ENCODE assay signal across 1 cellular context in genomic region chr7:157386979-157387800, GRCh38.
TF ChIP-seq lines count a peak whose summit lies in the region.

No MANE protein-coding gene starts in this region.

TF ChIP-seq in HepG2, 621 proteins besides CTCF, POLR2A, EP300 and RAD21 (continued from another document and continues in another):
- TF ChIP-seq PRDM15 (CRISPR knock-in tag; IDR thresholded peaks at IDR 0.05) (no peak), ZNF367 (CRISPR knock-in tag; IDR thresholded peaks at IDR 0.05; ENCODE audit: borderline replicate concordance) (no peak), GABPB1 (CRISPR knock-in tag; IDR thresholded peaks at IDR 0.05) (peak; percentile 59; the same call in 1 of the 2 replicates), PRPF4 (IDR thresholded peaks at IDR 0.05; ENCODE audit: low read depth, low read length, poor library complexity, severe bottlenecking) (peak; percentile 87), ARNTL (CRISPR knock-in tag; IDR thresholded peaks at IDR 0.05) (peak; percentile 64), SOX6 (IDR thresholded peaks at IDR 0.05) (no peak), SOX6 (CRISPR knock-in tag; IDR thresholded peaks at IDR 0.05) (peak; percentile 31; the same call in 1 of the 2 replicates), ETV5 (CRISPR knock-in tag; IDR thresholded peaks at IDR 0.05; ENCODE audit: borderline replicate concordance) (peak; percentile 60; the same call in 1 of the 2 replicates), ZNF772 (CRISPR knock-in tag; IDR thresholded peaks at IDR 0.05) (no peak), RFX5 (IDR thresholded peaks at IDR 0.05; ENCODE audit: low read depth, low read length) (no peak), ZMAT5 (CRISPR knock-in tag; IDR thresholded peaks at IDR 0.05; ENCODE audit: borderline replicate concordance, low read depth) (no peak), PBX3 (CRISPR knock-in tag; IDR thresholded peaks at IDR 0.05; ENCODE audit: borderline replicate concordance) (no peak), STAT5B (CRISPR knock-in tag; IDR thresholded peaks at IDR 0.05) (no peak), SKIL (CRISPR knock-in tag; IDR thresholded peaks at IDR 0.05; ENCODE audit: borderline replicate concordance) (no peak), CREB3 (CRISPR knock-in tag; IDR thresholded peaks at IDR 0.05) (0 out of 2 replicates have a peak, but pooled peaks have one; percentile 44), NR1H2 (CRISPR knock-in tag; IDR thresholded peaks at IDR 0.05; ENCODE audit: borderline replicate concordance, low read depth) (no peak), ZNF331 (CRISPR knock-in tag; IDR thresholded peaks at IDR 0.05) (0 out of 2 replicates have a peak, but pooled peaks have one; percentile 26), ZNF550 (CRISPR knock-in tag; IDR thresholded peaks at IDR 0.05; ENCODE audit: borderline replicate concordance) (no peak), FOXP1 (IDR thresholded peaks at IDR 0.05) (no peak), FOXP1 (CRISPR knock-in tag; IDR thresholded peaks at IDR 0.05) (peak; percentile 38; the same call in 1 of the 2 replicates), KLF13 (CRISPR knock-in tag; IDR thresholded peaks at IDR 0.05) (no peak), PRMT3 (CRISPR knock-in tag; IDR thresholded peaks at IDR 0.05; ENCODE audit: borderline replicate concordance, low read depth) (no peak), ZBTB3 (CRISPR knock-in tag; IDR thresholded peaks at IDR 0.05; ENCODE audit: borderline replicate concordance, low read depth) (no peak), ZNF614 (CRISPR knock-in tag; IDR thresholded peaks at IDR 0.05; ENCODE audit: borderline replicate concordance) (peak; percentile 43; the same call in 1 of the 2 replicates), ZNF629 (CRISPR knock-in tag; conservative IDR thresholded peaks at IDR 0.05) (no peak), TSC22D2 (CRISPR knock-in tag; IDR thresholded peaks at IDR 0.05; ENCODE audit: borderline replicate concordance) (no peak), MNT (IDR thresholded peaks at IDR 0.05) (peak; percentile 72), ZMAT3 (CRISPR knock-in tag; conservative IDR thresholded peaks at IDR 0.05) (0 out of 2 replicates have a peak, but pooled peaks have one; percentile 32), ZNF512 (CRISPR knock-in tag; IDR thresholded peaks at IDR 0.05) (no peak), PCBP2 (optimal IDR thresholded peaks at IDR 0.05; ENCODE audit: low read depth, low read length, poor library complexity, severe bottlenecking) (no peak), ZFYVE20 (CRISPR knock-in tag; IDR thresholded peaks at IDR 0.05; ENCODE audit: borderline replicate concordance, low read depth) (no peak), SMAD9 (CRISPR knock-in tag; IDR thresholded peaks at IDR 0.05) (no peak), NFYC (CRISPR knock-in tag; IDR thresholded peaks at IDR 0.05) (no peak), MAX (IDR thresholded peaks at IDR 0.05) (peak; percentile 93), HOXA9 (CRISPR knock-in tag; IDR thresholded peaks at IDR 0.05; ENCODE audit: borderline replicate concordance) (no peak), DRAP1 (CRISPR knock-in tag; IDR thresholded peaks at IDR 0.05) (no peak), ZNF660 (CRISPR knock-in tag; IDR thresholded peaks at IDR 0.05; ENCODE audit: borderline replicate concordance, low read depth) (no peak), NFE2 (CRISPR knock-in tag; IDR thresholded peaks at IDR 0.05) (no peak), FOSL2 (CRISPR knock-in tag; IDR thresholded peaks at IDR 0.05) (peak; percentile 32; the same call in 1 of the 2 replicates), PAWR (CRISPR knock-in tag; IDR thresholded peaks at IDR 0.05; ENCODE audit: borderline replicate concordance) (no peak), ZC3H4 (CRISPR knock-in tag; IDR thresholded peaks at IDR 0.05; ENCODE audit: borderline replicate concordance) (no peak), SMARCE1 (IDR thresholded peaks at IDR 0.05; ENCODE audit: borderline replicate concordance) (no peak), ZSCAN22 (CRISPR knock-in tag; IDR thresholded peaks at IDR 0.05) (no peak), ARID5B (CRISPR knock-in tag; IDR thresholded peaks at IDR 0.05) (peak; percentile 33; the same call in 1 of the 2 replicates), ZMYM4 (CRISPR knock-in tag; IDR thresholded peaks at IDR 0.05) (peak; percentile 69), ZNF761 (CRISPR knock-in tag; conservative IDR thresholded peaks at IDR 0.05) (no peak), IRF9 (CRISPR knock-in tag; IDR thresholded peaks at IDR 0.05; ENCODE audit: borderline replicate concordance) (no peak), ZFP82 (CRISPR knock-in tag; IDR thresholded peaks at IDR 0.05; ENCODE audit: borderline replicate concordance) (no peak), NPAS2 (CRISPR knock-in tag; IDR thresholded peaks at IDR 0.05; ENCODE audit: borderline replicate concordance) (no peak), ZNF749 (CRISPR knock-in tag; IDR thresholded peaks at IDR 0.05; ENCODE audit: borderline replicate concordance) (no peak), FOXK1 (CRISPR knock-in tag; IDR thresholded peaks at IDR 0.05; ENCODE audit: borderline replicate concordance, low read depth) (peak; percentile 33; the same call in 1 of the 2 replicates)
